ENCODE assay signal across 9 cellular contexts in genomic region chr3:63975705-63976104, GRCh38. TPM values are rescaled to one million over a fixed set of nuclear protein-coding genes. Genes with fewer than 3 reads are reported as not detected.
DNase-seq lines count a peak whose midpoint lies in the region; ATAC-seq, FAIRE-seq and TF ChIP-seq lines count a peak whose summit lies in the region.
"Had no signal": no experiment of that assay in that cellular context is flagged by ENCODE, and none has a peak within 500 bp of the region (broad histone marks: within the 10 kb centered on the region; RNA-seq: fewer than 3 reads in every experiment).

No MANE protein-coding gene starts in this region.

- peak overlapping the region; percentile 87 for H3K27ac Mint-ChIP-seq in HFFc6
- peak overlapping the region; percentile 93 for H3K27ac Mint-ChIP-seq in activated naive CD8-positive, alpha-beta T cell
- H3K27ac Mint-ChIP-seq in progenitor cell of endocrine pancreas: no peak overlapping the region

- H3K9me3 Mint-ChIP-seq in HFFc6 (no peaks in the 10 kb centered on the region), progenitor cell of endocrine pancreas (ENCODE audit: low read depth) (no peaks in the 10 kb centered on the region)
- no peaks in the 10 kb centered on the region for H3K9me3 Mint-ChIP-seq in activated naive CD8-positive, alpha-beta T cell (ENCODE audit: low read depth)

- no peaks in the 10 kb centered on the region for H3K27me3 ChIP-seq in gastrocnemius medialis

- in situ Hi-C loops in gastrocnemius medialis (cut with MboI; ENCODE audit: low sequenced_read_pairs in 4 of 4): no loop called here

- peak overlapping the region; percentile 78 for H3K4me3 Mint-ChIP-seq in HFFc6
- H3K4me3 Mint-ChIP-seq in activated naive CD8-positive, alpha-beta T cell: peak overlapping the region; percentile 58
- no peak overlapping the region for H3K4me3 Mint-ChIP-seq in progenitor cell of endocrine pancreas (ENCODE audit: low read depth)

- no peak for FAIRE-seq in GM12891 (lab: Jason Lieb, UNC)

- intact Hi-C loops in head of caudate nucleus (cut with DNase I): no loop called here
- intact Hi-C loops in gastrocnemius medialis (cut with DNase I; ENCODE audit: low total_unique reads): no loop called here

- H3K27me3 Mint-ChIP-seq in HFFc6 (ENCODE audit: insufficient read depth) (no peaks in the 10 kb centered on the region), progenitor cell of endocrine pancreas (no peaks in the 10 kb centered on the region)
- no peaks in the 10 kb centered on the region for H3K27me3 Mint-ChIP-seq in activated naive CD8-positive, alpha-beta T cell

- TF ChIP-seq POLR2A in gastrocnemius medialis (IDR thresholded peaks at IDR 0.05) (no peak), GM12891 (IDR thresholded peaks at IDR 0.05; ENCODE audit: low read depth, low read length) (no peak)

- peaks cover 60 to 68% of the 10 kb centered on the region in 2 donors for H3K4me1 ChIP-seq in gastrocnemius medialis

- no peak overlapping the region for H3K4me3 ChIP-seq in gastrocnemius medialis

- H3K4me1 Mint-ChIP-seq in HFFc6 (ENCODE audit: low read depth) (peaks cover 75% of the 10 kb centered on the region), progenitor cell of endocrine pancreas (ENCODE audit: low read depth) (peaks cover 46% of the 10 kb centered on the region)
- peaks cover 97% of the 10 kb centered on the region for H3K4me1 Mint-ChIP-seq in activated naive CD8-positive, alpha-beta T cell (ENCODE audit: low read depth)

- peak; percentile 91 to 93 for ATAC-seq in gastrocnemius medialis

- H3K9me3 ChIP-seq in gastrocnemius medialis: no peaks in the 10 kb centered on the region

- no peak for TF ChIP-seq CTCF in HFFc6 (IDR thresholded peaks at IDR 0.05)
- TF ChIP-seq CTCF in gastrocnemius medialis (IDR thresholded peaks at IDR 0.05 in 4 of 5, conservative IDR thresholded peaks at IDR 0.05 in 1 of 5): no peak
- no peak for TF ChIP-seq CTCF in progenitor cell of endocrine pancreas (IDR thresholded peaks at IDR 0.05; ENCODE audit: unreplicated experiment)

- H3K36me3 Mint-ChIP-seq in HFFc6 (ENCODE audit: low read depth) (peaks cover 23% of the 10 kb centered on the region), progenitor cell of endocrine pancreas (ENCODE audit: insufficient read depth) (peaks cover 9% of the 10 kb centered on the region)
- peaks cover 15% of the 10 kb centered on the region for H3K36me3 Mint-ChIP-seq in activated naive CD8-positive, alpha-beta T cell

- H3K27ac ChIP-seq in gastrocnemius medialis: peak overlapping the region; percentile 39 to 70 (median 46)

- DNase-seq in HFFc6 (no peak), head of caudate nucleus (peak in 36 of 42 donors; percentile 39 to 82 (median 62)), gastrocnemius medialis (peak; percentile 65 to 81), GM12891 (ENCODE audit: insufficient read length, low spot score) (no peak), NK-92 (lab: John Stamatoyannopoulos, UW; ENCODE audit: unreplicated experiment) (no peak), progenitor cell of endocrine pancreas (ENCODE audit: low spot score, unreplicated experiment) (no peak)
- DNase-seq in stimulated activated CD8-positive, alpha-beta memory T cell treated with anti-CD3 and anti-CD28 coated beads, Interleukin-4, amount 100 ng/mL, for 48 hours: no peak
- DNase-seq: NCI-H1092 treated with DMSO at 0.1 percent for 48 hours had no signal

- H3K36me3 ChIP-seq in gastrocnemius medialis: no peaks in the 10 kb centered on the region

TF ChIP-seq in GM12891, 5 proteins besides CTCF, POLR2A, EP300 and RAD21:
- TF ChIP-seq POU2F2 (IDR thresholded peaks at IDR 0.05; ENCODE audit: low read depth, low read length) (no peak), PAX5 (IDR thresholded peaks at IDR 0.05; ENCODE audit: insufficient read depth, low read length, severe bottlenecking) (no peak), SPI1 (IDR thresholded peaks at IDR 0.05; ENCODE audit: low read depth, low read length) (no peak), TAF1 (IDR thresholded peaks at IDR 0.05; ENCODE audit: low read depth, low read length) (no peak), POLR2AphosphoS5 (IDR thresholded peaks at IDR 0.05; ENCODE audit: low read depth, low read length) (no peak)

RNA-seq across cellular contexts. Expression of gene PSMD6, which starts 47.6 kb away (rescaled TPM):
- total RNA-seq in HFFc6 (2021; fragmentation: NEBNext Ultra II Directional; extraction: Animal tissue kit (Norgen Biotek cat#: 25700)): 100 to 1,000 TPM; 101 to 123 (median 113) TPM
- total RNA-seq in gastrocnemius medialis: 100 to 1,000 TPM; 150 to 220 (median 180) TPM
- 88.4 TPM for polyA plus RNA-seq in GM12891 (2012; ENCODE audit: low read depth, missing spikeins)
- total RNA-seq in progenitor cell of endocrine pancreas: 76.9 and 77.6 TPM in 2 replicates

Comparison
In these comparisons a context has a peak if more than half of its experiments do, and no peak if none do; other contexts are left out.
1. DNase-seq: peak in head of caudate nucleus (36 of 42) and gastrocnemius medialis (2 of 2); none in HFFc6 (single experiment), GM12891 (single experiment), stimulated activated CD8-positive, alpha-beta memory T cell treated with anti-CD3 and anti-CD28 coated beads, Interleukin-4, amount 100 ng/mL, for 48 hours (single experiment), NK-92 (single experiment) and progenitor cell of endocrine pancreas (single experiment).